In the genomic region with DNA sequence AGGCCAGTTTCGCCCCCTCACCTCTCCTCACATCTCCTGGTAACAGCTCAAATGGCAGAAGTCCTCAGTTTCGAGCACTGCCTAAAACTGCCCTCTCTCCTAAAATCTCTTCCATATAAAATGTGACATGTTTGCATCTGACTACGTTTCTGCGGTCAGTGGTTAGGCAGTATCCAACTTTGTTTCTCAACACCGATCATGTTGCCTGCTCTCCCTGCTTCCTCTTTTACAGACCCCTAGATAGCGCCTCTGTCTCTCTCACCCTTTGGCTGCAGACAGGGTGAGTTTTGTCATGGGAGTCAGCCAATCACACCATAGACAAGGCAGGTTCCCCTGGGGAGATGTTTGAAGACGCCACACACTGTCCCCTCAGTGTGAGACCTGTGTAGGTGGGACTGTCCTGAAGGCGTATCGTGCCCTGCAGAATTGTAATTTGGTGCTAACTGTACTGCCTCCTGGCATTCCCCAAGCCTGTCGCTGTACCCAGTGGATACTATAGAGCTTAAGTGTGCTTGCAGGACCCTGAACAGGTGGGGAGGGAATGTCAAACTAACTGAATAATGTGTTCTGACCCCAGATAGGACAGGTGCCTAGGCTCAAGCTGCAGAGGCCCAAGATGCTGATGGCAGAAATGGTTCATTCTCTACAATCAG, we compare ENCODE assay signal across 1 cellular context.
TF ChIP-seq lines count a peak whose summit lies in the region.

No MANE protein-coding gene starts in this region.

TF ChIP-seq in HepG2, 621 proteins besides CTCF, POLR2A, EP300 and RAD21:
- TF ChIP-seq HCFC1 (IDR thresholded peaks at IDR 0.05; ENCODE audit: low read depth, low read length), result no peak
- TF ChIP-seq, protein P1, sequence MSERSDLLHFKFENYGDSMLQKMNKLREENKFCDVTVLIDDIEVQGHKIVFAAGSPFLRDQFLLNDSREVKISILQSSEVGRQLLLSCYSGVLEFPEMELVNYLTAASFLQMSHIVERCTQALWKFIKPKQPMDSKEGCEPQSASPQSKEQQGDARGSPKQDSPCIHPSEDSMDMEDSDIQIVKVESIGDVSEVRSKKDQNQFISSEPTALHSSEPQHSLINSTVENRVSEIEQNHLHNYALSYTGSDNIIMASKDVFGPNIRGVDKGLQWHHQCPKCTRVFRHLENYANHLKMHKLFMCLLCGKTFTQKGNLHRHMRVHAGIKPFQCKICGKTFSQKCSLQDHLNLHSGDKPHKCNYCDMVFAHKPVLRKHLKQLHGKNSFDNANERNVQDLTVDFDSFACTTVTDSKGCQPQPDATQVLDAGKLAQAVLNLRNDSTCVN (CRISPR knock-in tag; IDR thresholded peaks at IDR 0.05; ENCODE audit: borderline replicate concordance), result no peak
- TF ChIP-seq, protein P2, sequence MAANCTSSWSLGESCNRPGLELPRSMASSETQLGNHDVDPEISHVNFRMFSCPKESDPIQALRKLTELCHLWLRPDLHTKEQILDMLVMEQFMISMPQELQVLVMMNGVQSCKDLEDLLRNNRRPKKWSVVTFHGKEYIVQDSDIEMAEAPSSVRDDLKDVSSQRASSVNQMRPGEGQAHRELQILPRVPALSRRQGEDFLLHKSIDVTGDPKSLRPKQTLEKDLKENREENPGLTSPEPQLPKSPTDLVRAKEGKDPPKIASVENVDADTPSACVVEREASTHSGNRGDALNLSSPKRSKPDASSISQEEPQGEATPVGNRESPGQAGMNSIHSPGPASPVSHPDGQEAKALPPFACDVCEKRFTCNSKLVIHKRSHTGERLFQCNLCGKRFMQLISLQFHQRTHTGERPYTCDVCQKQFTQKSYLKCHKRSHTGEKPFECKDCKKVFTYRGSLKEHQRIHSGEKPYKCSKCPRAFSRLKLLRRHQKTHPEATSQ (CRISPR knock-in tag; IDR thresholded peaks at IDR 0.05; ENCODE audit: borderline replicate concordance), result no peak
- no peak for TF ChIP-seq ASH2L (IDR thresholded peaks at IDR 0.05; ENCODE audit: insufficient read length, low read depth, low read length)
- TF ChIP-seq, protein P3, sequence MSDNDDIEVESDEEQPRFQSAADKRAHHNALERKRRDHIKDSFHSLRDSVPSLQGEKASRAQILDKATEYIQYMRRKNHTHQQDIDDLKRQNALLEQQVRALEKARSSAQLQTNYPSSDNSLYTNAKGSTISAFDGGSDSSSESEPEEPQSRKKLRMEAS (IDR thresholded peaks at IDR 0.05), result 0 out of 2 replicates have a peak, but pooled peaks have one; percentile 15
- TF ChIP-seq SAP130 (CRISPR knock-in tag; IDR thresholded peaks at IDR 0.05; ENCODE audit: low read depth), result peak; percentile 2; the same call in 1 of the 2 replicates
- TF ChIP-seq ZNF878 (CRISPR knock-in tag; IDR thresholded peaks at IDR 0.05), result no peak
- TF ChIP-seq, protein P4, sequence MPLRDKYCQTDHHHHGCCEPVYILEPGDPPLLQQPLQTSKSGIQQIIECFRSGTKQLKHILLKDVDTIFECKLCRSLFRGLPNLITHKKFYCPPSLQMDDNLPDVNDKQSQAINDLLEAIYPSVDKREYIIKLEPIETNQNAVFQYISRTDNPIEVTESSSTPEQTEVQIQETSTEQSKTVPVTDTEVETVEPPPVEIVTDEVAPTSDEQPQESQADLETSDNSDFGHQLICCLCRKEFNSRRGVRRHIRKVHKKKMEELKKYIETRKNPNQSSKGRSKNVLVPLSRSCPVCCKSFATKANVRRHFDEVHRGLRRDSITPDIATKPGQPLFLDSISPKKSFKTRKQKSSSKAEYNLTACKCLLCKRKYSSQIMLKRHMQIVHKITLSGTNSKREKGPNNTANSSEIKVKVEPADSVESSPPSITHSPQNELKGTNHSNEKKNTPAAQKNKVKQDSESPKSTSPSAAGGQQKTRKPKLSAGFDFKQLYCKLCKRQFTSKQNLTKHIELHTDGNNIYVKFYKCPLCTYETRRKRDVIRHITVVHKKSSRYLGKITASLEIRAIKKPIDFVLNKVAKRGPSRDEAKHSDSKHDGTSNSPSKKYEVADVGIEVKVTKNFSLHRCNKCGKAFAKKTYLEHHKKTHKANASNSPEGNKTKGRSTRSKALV (CRISPR knock-in tag; IDR thresholded peaks at IDR 0.05), result no peak
- no peak for TF ChIP-seq ARNTL (CRISPR knock-in tag; IDR thresholded peaks at IDR 0.05)
- TF ChIP-seq ZNF761 (CRISPR knock-in tag; conservative IDR thresholded peaks at IDR 0.05), result no peak
- no peak for TF ChIP-seq NFRKB (IDR thresholded peaks at IDR 0.05)
